In genomic region chr16:55466209-55466608, GRCh38 we compare ENCODE assay signal across 2 cellular contexts.
TF ChIP-seq lines count a peak whose summit lies in the region.

No MANE protein-coding gene starts in this region.

TF ChIP-seq in HEK293, 187 proteins besides CTCF, POLR2A, EP300 and RAD21:
- no peak for TF ChIP-seq KLF10 (tag by site-specific recombination; IDR thresholded peaks at IDR 0.05)
- peak; percentile 58; the same call in 1 of the 2 replicates for TF ChIP-seq ZNF768 (tag by site-specific recombination; IDR thresholded peaks at IDR 0.05)
- no peak for TF ChIP-seq EGR2 (tag by site-specific recombination; IDR thresholded peaks at IDR 0.05; ENCODE audit: low read depth)

TF ChIP-seq in K562, 482 proteins besides CTCF, POLR2A, EP300 and RAD21:
- peak; percentile 81 for TF ChIP-seq RBM25 (IDR thresholded peaks at IDR 0.05; ENCODE audit: low read depth, low read length, severe bottlenecking)
- TF ChIP-seq REST (CRISPR knock-in tag; IDR thresholded peaks at IDR 0.05; ENCODE audit: low read depth), result no peak
